ENCODE assay signal across 22 cellular contexts in the genomic region with DNA sequence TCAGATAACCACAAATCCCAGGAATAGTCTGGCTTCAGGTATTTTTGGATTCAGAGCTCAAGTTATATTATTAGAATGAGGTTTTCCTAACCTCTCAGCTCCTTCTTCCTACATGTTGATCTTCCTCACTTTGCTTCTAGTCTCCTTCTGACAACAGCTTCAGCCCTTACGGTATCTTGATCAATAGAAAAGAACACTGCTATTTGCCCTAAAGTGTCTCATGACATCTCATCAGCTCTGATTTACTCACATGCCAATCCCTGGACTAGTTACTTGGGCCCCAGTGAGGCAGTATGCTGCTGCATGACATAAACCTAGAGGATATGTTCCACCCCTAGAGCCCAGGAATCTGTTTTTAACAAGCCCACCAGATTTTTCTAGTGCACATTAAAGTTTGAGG.
A peak's percentile ranks its signal among the peaks of the same experiment; 100 is the strongest.
DNase-seq lines count a peak whose midpoint lies in the region; ATAC-seq, FAIRE-seq and TF ChIP-seq lines count a peak whose summit lies in the region.
"Had no signal": no experiment of that assay in that cellular context is flagged by ENCODE, and none has a peak within 500 bp of the region (broad histone marks: within the 10 kb centered on the region; RNA-seq: fewer than 3 reads in every experiment).

No MANE protein-coding gene starts in this region.

- H3K9ac ChIP-seq in IMR-90 (ENCODE audit: low read depth, low read length) (no peak overlapping the region), skeletal muscle tissue (ENCODE audit: low read depth in 1 of 3, low read length in 3 of 3) (no peak overlapping the region)
- H3K9ac ChIP-seq: BLaER1, GM23248 had no signal

- no peak overlapping the region for H3K27ac ChIP-seq in IMR-90 (ENCODE audit: insufficient read depth, low read length)
- 0 out of 2 replicates have a peak overlapping the region, but pooled peaks have one; percentile 2 for H3K27ac ChIP-seq in VCaP
- H3K27ac ChIP-seq in prostate gland, result no peak overlapping the region
- peak overlapping the region; percentile 31 for H3K27ac ChIP-seq in skeletal muscle tissue (ENCODE audit: low read depth, low read length)
- H3K27ac ChIP-seq in WERI-Rb-1, result no peak overlapping the region
- H3K27ac ChIP-seq: 22Rv1, BLaER1, C4-2B, GM23248 had no signal

- H2BK20ac ChIP-seq in IMR-90 (ENCODE audit: low read depth, low read length), result no peak overlapping the region

- no peak overlapping the region for H4K5ac ChIP-seq in IMR-90 (ENCODE audit: low read depth, low read length)

- in situ Hi-C loops in IMR-90 (cut with MboI; ENCODE audit: low sequenced_read_pairs), result no loop called here

- no peaks in the 10 kb centered on the region for H3K9me3 ChIP-seq in IMR-90 (ENCODE audit: control insufficient read depth, insufficient read depth, low read length)
- no peaks in the 10 kb centered on the region for H3K9me3 ChIP-seq in prostate gland
- no peaks in the 10 kb centered on the region for H3K9me3 ChIP-seq in skeletal muscle tissue (ENCODE audit: control insufficient read depth in 3 of 3, low read length in 3 of 3)
- H3K9me3 ChIP-seq in WERI-Rb-1 (ENCODE audit: severe bottlenecking), result no peaks in the 10 kb centered on the region
- H3K9me3 ChIP-seq: BLaER1, Caco-2 had no signal

- H4K91ac ChIP-seq in IMR-90 (ENCODE audit: insufficient read depth, low read depth, low read length), result no peak overlapping the region

- no peak for ATAC-seq in IMR-90 (ENCODE audit: low read depth)
- ATAC-seq: CD8-positive, alpha-beta T cell had no signal

- H3K4me2 ChIP-seq in IMR-90 (ENCODE audit: low read depth, low read length), result no peak overlapping the region
- H3K4me2 ChIP-seq: BLaER1 had no signal

- no peak overlapping the region for H3K56ac ChIP-seq in IMR-90 (ENCODE audit: extremely low read depth, insufficient read depth, low read length)

- peaks cover 6% of the 10 kb centered on the region for H3K9me1 ChIP-seq in IMR-90 (ENCODE audit: insufficient read depth, low read length)

- no peak overlapping the region for H3K4me3 ChIP-seq in IMR-90 (ENCODE audit: insufficient read depth, low read depth, low read length)
- H3K4me3 ChIP-seq in prostate gland, result no peak overlapping the region
- no peak overlapping the region for H3K4me3 ChIP-seq in skeletal muscle tissue (ENCODE audit: low read length in 3 of 3)
- no peak overlapping the region for H3K4me3 ChIP-seq in WERI-Rb-1 (ENCODE audit: low read depth, low read length)
- H3K4me3 ChIP-seq: BLaER1, GM23248 had no signal

- H3K14ac ChIP-seq in IMR-90 (replicated peaks; ENCODE audit: low read depth, low read length), result no peak overlapping the region

- H2AK9ac ChIP-seq in IMR-90 (replicated peaks; ENCODE audit: low read depth, low read length, poor library complexity), result no peak overlapping the region

- H2BK5ac ChIP-seq in IMR-90 (ENCODE audit: low read depth, low read length, poor library complexity, severe bottlenecking), result no peak overlapping the region

- no peak overlapping the region for H4K8ac ChIP-seq in IMR-90 (ENCODE audit: low read depth in 2 of 2, low read length in 2 of 2)

- BruUV-seq in IMR-90 (replicated peaks; lab: Mats Ljungman, UMichigan), result no TSS peak

- CTCF ChIA-PET in IMR-90 (lab: Yijun Ruan, JAX), result no interaction called here

- H2BK120ac ChIP-seq in IMR-90 (ENCODE audit: low read depth, low read length), result no peak overlapping the region

- H3K4ac ChIP-seq in IMR-90 (ENCODE audit: low read depth, low read length), result no peak overlapping the region

- DNase-seq in IMR-90 (no peak), prostate gland (ENCODE audit: low spot score) (peak; percentile 18), SK-N-DZ (ENCODE audit: low spot score) (no peak), WERI-Rb-1 (no peak), GM12891 (ENCODE audit: insufficient read length, low spot score) (no peak)
- DNase-seq: Caco-2; CD4-positive, CD25-positive, alpha-beta regulatory T cell; CD8-positive, alpha-beta T cell; DMS153; DND-41; H7; HCEC 1CT had no signal

- dilution Hi-C loops in IMR-90 (cut with HindIII; ENCODE audit: low sequenced_read_pairs, unreplicated experiment), result no loop called here

- no peak for FAIRE-seq in GM12891 (lab: Jason Lieb, UNC)
- FAIRE-seq: A204.1, G401.6, GM19239, H1 had no signal

- WGBS in IMR-90 (ENCODE audit: extremely low coverage in 2 of 2, insufficient read length in 1 of 2), 2 experiments, result 85% methylated on average over 1 of the region's 1 CpG; no CpG with 5 or more reads in 1 of the 2 experiments
- 57% methylated on average over 1 of the region's 1 CpG for WGBS in prostate gland

- H3K27me3 ChIP-seq in IMR-90 (ENCODE audit: control insufficient read depth, insufficient read depth, low read length) (peaks cover 11% of the 10 kb centered on the region), prostate gland (replicated peaks; ENCODE audit: insufficient read depth) (no peaks in the 10 kb centered on the region), skeletal muscle tissue (ENCODE audit: control insufficient read depth in 3 of 3, insufficient read depth in 3 of 3, low read length in 3 of 3) (no peaks in the 10 kb centered on the region), WERI-Rb-1 (ENCODE audit: insufficient read depth, low read depth, severe bottlenecking) (peaks cover 7% of the 10 kb centered on the region)
- H3K27me3 ChIP-seq: BLaER1 had no signal

- H3K36me3 ChIP-seq in IMR-90 (ENCODE audit: control insufficient read depth, insufficient read depth, low read length) (no peaks in the 10 kb centered on the region), prostate gland (no peaks in the 10 kb centered on the region), skeletal muscle tissue (ENCODE audit: control insufficient read depth in 3 of 3, insufficient read depth in 3 of 3, low read length in 3 of 3) (no peaks in the 10 kb centered on the region), WERI-Rb-1 (no peaks in the 10 kb centered on the region)
- H3K36me3 ChIP-seq: BLaER1 had no signal

- no peaks in the 10 kb centered on the region for H4K20me1 ChIP-seq in IMR-90 (ENCODE audit: insufficient read depth, low read length)
- H4K20me1 ChIP-seq: BLaER1 had no signal

- intact Hi-C loops in IMR-90 (cut with micrococcal nuclease), result no loop called here
- intact Hi-C loops in prostate gland (cut with DNase I), result no loop called here

- H3K23ac ChIP-seq in IMR-90 (ENCODE audit: low read depth, low read length), result no peak overlapping the region

- peaks cover 0 to 3% of the 10 kb centered on the region in 2 experiments; a peak in 1 of 4 replicates for H3K79me1 ChIP-seq in IMR-90 (ENCODE audit: low read depth in 1 of 2, low read length in 2 of 2)

- no peak overlapping the region for H3K18ac ChIP-seq in IMR-90 (ENCODE audit: low read depth, low read length)

- TF ChIP-seq POLR2A in IMR-90 (IDR thresholded peaks at IDR 0.05; ENCODE audit: low read depth, low read length) (no peak), prostate gland (IDR thresholded peaks at IDR 0.05) (no peak), GM12891 (IDR thresholded peaks at IDR 0.05; ENCODE audit: low read depth, low read length) (no peak)

- POLR2A ChIA-PET in IMR-90 (lab: Charles Lee; ENCODE audit: unreplicated experiment), result no interaction called here

- TF ChIP-seq CTCF in IMR-90 (conservative IDR thresholded peaks at IDR 0.05; ENCODE audit: low read depth, low read length), result no peak
- TF ChIP-seq CTCF in VCaP (conservative IDR thresholded peaks at IDR 0.05), result no peak
- no peak for TF ChIP-seq CTCF in prostate gland (IDR thresholded peaks at IDR 0.05)
- no peak for TF ChIP-seq CTCF in WERI-Rb-1 (IDR thresholded peaks at IDR 0.05; ENCODE audit: low read depth, low read length)

- H3K4me1 ChIP-seq in IMR-90 (ENCODE audit: control insufficient read depth, insufficient read depth, low read length) (peaks cover 10% of the 10 kb centered on the region; the same call in 1 of the 2 replicates), prostate gland (replicated peaks) (no peaks in the 10 kb centered on the region), skeletal muscle tissue (ENCODE audit: control insufficient read depth in 3 of 3, insufficient read depth in 3 of 3, low read length in 3 of 3) (peaks cover 12 to 25% (median 18%) of the 10 kb centered on the region in 3 donors)

- no peak for TF ChIP-seq RAD21 in IMR-90 (IDR thresholded peaks at IDR 0.05; ENCODE audit: low read length)

- H2AK5ac ChIP-seq in IMR-90 (ENCODE audit: low read depth, low read length), result peak overlapping the region; percentile 35; the same call in 1 of the 2 replicates

- H2AFZ ChIP-seq in IMR-90 (replicated peaks; ENCODE audit: low read length, poor library complexity), result no peak overlapping the region
- H2AFZ ChIP-seq: GM23248 had no signal

- no peak overlapping the region for H2BK15ac ChIP-seq in IMR-90 (ENCODE audit: low read depth, low read length)

TF ChIP-seq in IMR-90, 13 proteins besides CTCF, POLR2A, EP300 and RAD21:
- no peak for TF ChIP-seq NFE2L2 (IDR thresholded peaks at IDR 0.05; ENCODE audit: low read depth, low read length)
- TF ChIP-seq MAZ (IDR thresholded peaks at IDR 0.05; ENCODE audit: borderline replicate concordance, low read depth, low read length), result no peak
- no peak for TF ChIP-seq RCOR1 (IDR thresholded peaks at IDR 0.05; ENCODE audit: insufficient replicate concordance, low read length)
TF ChIP-seq in IMR-90: peak in this region for 0.

TF ChIP-seq in GM12891, 5 proteins besides CTCF, POLR2A, EP300 and RAD21:
- no peak for TF ChIP-seq PAX5 (IDR thresholded peaks at IDR 0.05; ENCODE audit: insufficient read depth, low read length, severe bottlenecking)
- no peak for TF ChIP-seq TAF1 (IDR thresholded peaks at IDR 0.05; ENCODE audit: low read depth, low read length)
- no peak for TF ChIP-seq POLR2AphosphoS5 (IDR thresholded peaks at IDR 0.05; ENCODE audit: low read depth, low read length)
- TF ChIP-seq SPI1 (IDR thresholded peaks at IDR 0.05; ENCODE audit: low read depth, low read length), result no peak
- TF ChIP-seq POU2F2 (IDR thresholded peaks at IDR 0.05; ENCODE audit: low read depth, low read length), result no peak

Comparison
In these comparisons a context has a peak if more than half of its experiments do, and no peak if none do; other contexts are left out.
1. H3K27ac ChIP-seq: peak in VCaP (single experiment) and skeletal muscle tissue (single experiment); none in IMR-90 (single experiment), prostate gland (0 of 2) and WERI-Rb-1 (single experiment).